In the genomic region with DNA sequence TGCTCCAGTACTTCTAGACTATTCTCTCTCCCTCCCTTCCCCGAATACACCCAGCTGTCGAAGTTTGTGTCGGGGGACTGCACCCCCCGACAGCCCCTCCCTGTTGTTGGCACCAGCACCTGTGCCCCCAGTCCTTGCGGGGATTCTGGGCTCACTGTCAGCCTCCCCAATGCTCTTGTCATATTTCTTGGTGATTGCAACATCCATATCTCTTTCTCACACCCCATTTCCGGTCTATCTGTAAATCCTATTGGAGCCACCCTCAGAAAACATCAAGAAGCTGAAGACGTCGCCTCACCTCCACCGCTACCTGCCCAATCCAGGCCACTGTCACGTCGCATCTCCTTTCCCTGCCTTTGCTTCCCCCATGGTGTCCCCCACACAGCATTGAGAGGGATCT, we compare ENCODE assay signal across 34 cellular contexts. TPM values are rescaled to one million over a fixed set of nuclear protein-coding genes. Genes with fewer than 3 reads are reported as not detected.
DNase-seq lines count a peak whose midpoint lies in the region; FAIRE-seq and TF ChIP-seq lines count a peak whose summit lies in the region.
"Had no signal": no experiment of that assay in that cellular context is flagged by ENCODE, and none has a peak within 500 bp of the region (broad histone marks: within the 10 kb centered on the region; RNA-seq: fewer than 3 reads in every experiment).

No MANE protein-coding gene starts in this region.

- H3K27me3 Mint-ChIP-seq in activated CD4-positive, alpha-beta T cell treated with anti-CD3 and anti-CD28 coated beads, Interleukin-2, amount 10 ng/mL, durations not matched to agents 7 days and 5 days, result no peaks in the 10 kb centered on the region
- H3K27me3 Mint-ChIP-seq in dendritic cell treated with granulocyte-macrophage colony-stimulating factor and Interleukin-4, amounts not matched to agents 40 ng/mL and 50 ng/mL, for 4 days, result no peaks in the 10 kb centered on the region
- H3K27me3 Mint-ChIP-seq in progenitor cell of endocrine pancreas, result no peaks in the 10 kb centered on the region
- H3K27me3 Mint-ChIP-seq: central memory CD8-positive, alpha-beta T cell; naive thymus-derived CD8-positive, alpha-beta T cell; stimulated activated naive CD8-positive, alpha-beta T cell treated with anti-CD3 and anti-CD28 coated beads, Interleukin-15, Interleukin-2, amounts not matched to agents 100 ng/mL and 50 ng/mL, for 24 hours had no signal

- intact Hi-C loops in dendritic cell treated with granulocyte-macrophage colony-stimulating factor and Interleukin-4, amounts not matched to agents 40 ng/mL and 50 ng/mL, for 4 days (cut with micrococcal nuclease), result no loop called here

- no peaks in the 10 kb centered on the region for H3K27me3 ChIP-seq in osteoblast (ENCODE audit: insufficient read depth, low read length)
- H3K27me3 ChIP-seq: esophagus squamous epithelium, foreskin keratinocyte, heart left ventricle, uterus had no signal

- no peaks in the 10 kb centered on the region for H3K79me2 ChIP-seq in osteoblast (ENCODE audit: insufficient read depth, low read length)

- POLR2A ChIA-PET in activated CD4-positive, alpha-beta T cell treated with anti-CD3 and anti-CD28 coated beads, Interleukin-2, amount 10 ng/mL, durations not matched to agents 7 days and 5 days (lab: Charles Lee), result no interaction called here

- H3K9me3 Mint-ChIP-seq in activated CD4-positive, alpha-beta T cell treated with anti-CD3 and anti-CD28 coated beads, Interleukin-2, amount 10 ng/mL, durations not matched to agents 7 days and 5 days, result no peaks in the 10 kb centered on the region
- no peaks in the 10 kb centered on the region for H3K9me3 Mint-ChIP-seq in dendritic cell treated with granulocyte-macrophage colony-stimulating factor and Interleukin-4, amounts not matched to agents 40 ng/mL and 50 ng/mL, for 4 days
- no peaks in the 10 kb centered on the region for H3K9me3 Mint-ChIP-seq in progenitor cell of endocrine pancreas (ENCODE audit: low read depth)
- H3K9me3 Mint-ChIP-seq: CD14-positive monocyte; central memory CD8-positive, alpha-beta T cell; mesothelial cell of epicardium; naive thymus-derived CD8-positive, alpha-beta T cell; stimulated activated naive CD8-positive, alpha-beta T cell treated with anti-CD3 and anti-CD28 coated beads, Interleukin-15, Interleukin-2, amounts not matched to agents 100 ng/mL and 50 ng/mL, for 24 hours; T-helper 2 cell treated with Interferon-gamma antibody and Interleukin-4, amounts not matched to agents 5 μg/mL and 100 μg/mL, for 36 hours had no signal

- DNase-seq in activated CD4-positive, alpha-beta T cell treated with anti-CD3 and anti-CD28 coated beads, Interleukin-2, amount 10 ng/mL, durations not matched to agents 7 days and 5 days, result no peak
- DNase-seq in activated CD4-positive, alpha-beta T cell treated with anti-CD3 and anti-CD28 coated beads for 48 hours, result no peak
- DNase-seq in HTR-8/SVneo (ENCODE audit: insufficient read length, low spot score), result no peak
- no peak for DNase-seq in progenitor cell of endocrine pancreas (ENCODE audit: low spot score, unreplicated experiment)
- no peak for DNase-seq in osteoblast (ENCODE audit: insufficient read length, low spot score, missing footprints)
- DNase-seq in kidney glomerular epithelial cell (lab: John Stamatoyannopoulos, UW), result no peak
- no peak for DNase-seq in NCI-H1417 (lab: John Stamatoyannopoulos, UW)
- DNase-seq: 8988T; activated CD8-positive, alpha-beta memory T cell treated with anti-CD3 and anti-CD28 coated beads for 24 hours; activated effector memory CD4-positive, alpha-beta T cell treated with anti-CD3 and anti-CD28 coated beads, Interleukin-2, amount 50 U/mL, for 16 hours; activated T-cell treated with anti-CD3 and anti-CD28 coated beads for 4 hours; dermis blood vessel endothelial cell; DND-41; esophagus squamous epithelium; foreskin keratinocyte; GF-D8; heart left ventricle; naive thymus-derived CD8-positive, alpha-beta T cell; NCI-H2029 treated with DMSO at 0.1 percent for 48 hours; NCI-H526 treated with DMSO at 0.1 percent for 48 hours; occipital lobe; SHP77; uterus had no signal

- no peaks in the 10 kb centered on the region for H3K4me1 ChIP-seq in osteoblast (ENCODE audit: insufficient read depth, low read length)
- H3K4me1 ChIP-seq: esophagus squamous epithelium, foreskin keratinocyte, heart left ventricle, uterus had no signal

- H2AFZ ChIP-seq in osteoblast (ENCODE audit: low read length), result no peak overlapping the region

- no peaks in the 10 kb centered on the region for H4K20me1 ChIP-seq in osteoblast (ENCODE audit: insufficient read depth, low read length)

- H3K27ac ChIP-seq in osteoblast (ENCODE audit: low read depth, low read length), result no peak overlapping the region
- H3K27ac ChIP-seq: esophagus squamous epithelium, foreskin keratinocyte, KMS-11, uterus had no signal

- peak overlapping the region; percentile 1 for H3K27ac Mint-ChIP-seq in activated CD4-positive, alpha-beta T cell treated with anti-CD3 and anti-CD28 coated beads, Interleukin-2, amount 10 ng/mL, durations not matched to agents 7 days and 5 days
- H3K27ac Mint-ChIP-seq in dendritic cell treated with granulocyte-macrophage colony-stimulating factor and Interleukin-4, amounts not matched to agents 40 ng/mL and 50 ng/mL, for 4 days, result peak overlapping the region; percentile 0
- H3K27ac Mint-ChIP-seq in progenitor cell of endocrine pancreas, result peak overlapping the region; percentile 58
- H3K27ac Mint-ChIP-seq: mesothelial cell of epicardium; stimulated activated naive CD8-positive, alpha-beta T cell treated with anti-CD3 and anti-CD28 coated beads, Interleukin-15, Interleukin-2, amounts not matched to agents 100 ng/mL and 50 ng/mL, for 24 hours; T-helper 2 cell treated with Interferon-gamma antibody and Interleukin-4, amounts not matched to agents 5 μg/mL and 100 μg/mL, for 36 hours had no signal

- H3K36me3 ChIP-seq in osteoblast (ENCODE audit: insufficient read depth, low read length), result peaks cover 6% of the 10 kb centered on the region
- H3K36me3 ChIP-seq: uterus had no signal

- peak; percentile 4 for FAIRE-seq in HTR-8/SVneo (lab: Jason Lieb, UNC)
- FAIRE-seq: D721Med, endometrium had no signal

- H3K4me3 ChIP-seq in osteoblast (ENCODE audit: insufficient read depth, low read length), result no peak overlapping the region
- H3K4me3 ChIP-seq: esophagus squamous epithelium, HAP-1, heart left ventricle, uterus had no signal

- no peaks in the 10 kb centered on the region for H3K9me3 ChIP-seq in osteoblast (ENCODE audit: low read depth, low read length)
- H3K9me3 ChIP-seq: esophagus squamous epithelium, HAP-1, heart left ventricle, uterus had no signal

- peaks cover 6% of the 10 kb centered on the region for H3K36me3 Mint-ChIP-seq in activated CD4-positive, alpha-beta T cell treated with anti-CD3 and anti-CD28 coated beads, Interleukin-2, amount 10 ng/mL, durations not matched to agents 7 days and 5 days (ENCODE audit: low read depth)
- H3K36me3 Mint-ChIP-seq in dendritic cell treated with granulocyte-macrophage colony-stimulating factor and Interleukin-4, amounts not matched to agents 40 ng/mL and 50 ng/mL, for 4 days (ENCODE audit: low read depth), result peaks cover 77% of the 10 kb centered on the region
- H3K36me3 Mint-ChIP-seq in progenitor cell of endocrine pancreas (ENCODE audit: insufficient read depth), result peaks cover 13% of the 10 kb centered on the region

- H3K4me1 Mint-ChIP-seq in activated CD4-positive, alpha-beta T cell treated with anti-CD3 and anti-CD28 coated beads, Interleukin-2, amount 10 ng/mL, durations not matched to agents 7 days and 5 days, result no peaks in the 10 kb centered on the region
- peaks cover 20% of the 10 kb centered on the region for H3K4me1 Mint-ChIP-seq in dendritic cell treated with granulocyte-macrophage colony-stimulating factor and Interleukin-4, amounts not matched to agents 40 ng/mL and 50 ng/mL, for 4 days (ENCODE audit: low read depth)
- no peaks in the 10 kb centered on the region for H3K4me1 Mint-ChIP-seq in progenitor cell of endocrine pancreas (ENCODE audit: low read depth)
- H3K4me1 Mint-ChIP-seq: central memory CD8-positive, alpha-beta T cell had no signal

- CTCF ChIA-PET in activated CD4-positive, alpha-beta T cell treated with anti-CD3 and anti-CD28 coated beads, Interleukin-2, amount 10 ng/mL, durations not matched to agents 7 days and 5 days (lab: Charles Lee), result no interaction called here

- no peak overlapping the region for H3K4me2 ChIP-seq in osteoblast (ENCODE audit: insufficient read depth, low read length)
- H3K4me2 ChIP-seq: KMS-11 had no signal

- H3K4me3 Mint-ChIP-seq in activated CD4-positive, alpha-beta T cell treated with anti-CD3 and anti-CD28 coated beads, Interleukin-2, amount 10 ng/mL, durations not matched to agents 7 days and 5 days, result no peak overlapping the region
- H3K4me3 Mint-ChIP-seq in dendritic cell treated with granulocyte-macrophage colony-stimulating factor and Interleukin-4, amounts not matched to agents 40 ng/mL and 50 ng/mL, for 4 days, result no peak overlapping the region
- no peak overlapping the region for H3K4me3 Mint-ChIP-seq in progenitor cell of endocrine pancreas (ENCODE audit: low read depth)
- H3K4me3 Mint-ChIP-seq: CD14-positive monocyte; central memory CD8-positive, alpha-beta T cell; mesothelial cell of epicardium; naive thymus-derived CD8-positive, alpha-beta T cell; stimulated activated naive CD8-positive, alpha-beta T cell treated with anti-CD3 and anti-CD28 coated beads, Interleukin-15, Interleukin-2, amounts not matched to agents 100 ng/mL and 50 ng/mL, for 24 hours; T-helper 2 cell treated with Interferon-gamma antibody and Interleukin-4, amounts not matched to agents 5 μg/mL and 100 μg/mL, for 36 hours had no signal

- TF ChIP-seq CTCF in progenitor cell of endocrine pancreas (IDR thresholded peaks at IDR 0.05; ENCODE audit: unreplicated experiment) (no peak), osteoblast (IDR thresholded peaks at IDR 0.05; ENCODE audit: extremely low read depth, low read depth, low read length) (no peak)

RNA-seq across cellular contexts. Expression of gene VSTM2L, which starts 32.6 kb away (rescaled TPM):
- total RNA-seq in activated CD4-positive, alpha-beta T cell treated with anti-CD3 and anti-CD28 coated beads, Interleukin-2, amount 10 ng/mL, durations not matched to agents 7 days and 5 days, result not detected
- 5.0 and 6.2 TPM in 2 replicates for total RNA-seq in progenitor cell of endocrine pancreas
- 2.5 and 2.9 TPM in 2 replicates for total RNA-seq in osteoblast
- total RNA-seq: naive thymus-derived CD8-positive, alpha-beta T cell; skeletal muscle tissue had no signal

Comparison
In these comparisons a context has a peak if more than half of its experiments do, and no peak if none do; other contexts are left out.
1. H3K27ac Mint-ChIP-seq: peak in every context shown above with its lines; median percentile 58 in progenitor cell of endocrine pancreas; 1 in activated CD4-positive, alpha-beta T cell treated with anti-CD3 and anti-CD28 coated beads, Interleukin-2, amount 10 ng/mL, durations not matched to agents 7 days and 5 days; 0 in dendritic cell treated with granulocyte-macrophage colony-stimulating factor and Interleukin-4, amounts not matched to agents 40 ng/mL and 50 ng/mL, for 4 days.